ENCODE assay signal across 8 cellular contexts in the genomic region with DNA sequence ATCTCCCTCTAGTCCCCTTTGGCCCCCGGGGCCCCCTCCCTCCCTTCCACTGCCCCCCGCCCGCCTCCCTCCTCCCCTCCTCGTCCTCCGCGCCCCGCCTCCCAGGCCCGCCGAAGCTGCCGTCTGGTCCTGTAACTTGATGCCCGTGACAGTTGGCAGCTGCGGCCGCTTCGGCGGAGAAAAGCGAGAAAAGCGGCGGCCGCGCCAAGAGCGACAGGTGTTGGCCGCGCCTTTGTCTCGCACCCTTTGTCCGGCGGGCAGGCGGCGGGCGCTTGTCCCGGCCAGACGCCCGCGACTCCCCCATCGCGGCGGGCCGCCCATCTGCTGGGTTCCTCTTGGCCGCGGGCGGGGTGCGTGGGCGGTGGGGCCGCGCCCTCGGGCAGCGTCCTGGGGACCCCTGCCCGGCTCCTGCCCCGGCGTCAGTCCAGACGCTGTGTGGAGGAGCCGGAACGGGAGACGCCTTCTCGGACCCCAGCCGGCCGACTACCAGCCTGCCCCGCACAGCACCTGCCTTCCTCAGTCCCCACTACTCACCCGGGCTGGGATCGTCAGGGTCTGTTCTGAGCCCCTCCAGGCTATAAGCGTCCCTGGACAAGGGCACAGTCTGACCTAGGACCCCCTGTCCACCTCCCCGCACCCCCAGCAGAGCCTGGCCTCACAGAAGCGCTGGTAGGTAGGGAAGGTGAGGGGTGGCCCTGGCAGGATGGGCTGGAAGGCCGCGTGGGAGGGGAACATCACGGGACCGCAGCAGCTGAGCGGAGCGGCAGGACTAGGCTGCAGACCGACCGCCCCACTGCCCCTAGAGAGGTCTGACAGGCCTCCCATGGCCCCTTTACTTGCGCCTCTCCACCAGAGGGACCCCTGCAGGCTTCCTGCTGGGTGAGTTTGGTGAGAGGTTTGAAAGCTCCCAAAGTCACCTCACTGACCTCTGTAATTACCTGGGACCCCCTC. TPM values are rescaled to one million over a fixed set of nuclear protein-coding genes. Genes with fewer than 3 reads are reported as not detected.
DNase-seq lines count a peak whose midpoint lies in the region; ATAC-seq and TF ChIP-seq lines count a peak whose summit lies in the region.

No MANE protein-coding gene starts in this region.

- peak overlapping the region; percentile 93 for H3K27ac Mint-ChIP-seq in central memory CD8-positive, alpha-beta T cell (ENCODE audit: low read depth)

- intact Hi-C loops in mucosa of descending colon (cut with DNase I, micrococcal nuclease): no loop called here

- H3K36me3 Mint-ChIP-seq in central memory CD8-positive, alpha-beta T cell (ENCODE audit: insufficient read depth): peaks cover 7% of the 10 kb centered on the region

- peaks cover 8% of the 10 kb centered on the region for H3K27me3 Mint-ChIP-seq in central memory CD8-positive, alpha-beta T cell

- H4K20me1 ChIP-seq in BLaER1: peaks cover 23% of the 10 kb centered on the region

- H3K27ac ChIP-seq in BLaER1: peak overlapping the region; percentile 96

- TF ChIP-seq CTCF in mucosa of descending colon (IDR thresholded peaks at IDR 0.05): no peak

- H3K9me3 Mint-ChIP-seq in central memory CD8-positive, alpha-beta T cell: no peaks in the 10 kb centered on the region

- H3K27me3 ChIP-seq in BLaER1: no peaks in the 10 kb centered on the region
- H3K27me3 ChIP-seq in HAP-1 (ENCODE audit: low read depth): no peaks in the 10 kb centered on the region

- ATAC-seq in central memory CD8-positive, alpha-beta T cell (replicated peaks; ENCODE audit: extremely low read depth, poor library complexity, severe bottlenecking): no peak
- peak; percentile 58 for ATAC-seq in mucosa of descending colon

- peak overlapping the region; percentile 87 for H3K4me3 Mint-ChIP-seq in central memory CD8-positive, alpha-beta T cell

- H3K9ac ChIP-seq in BLaER1: peak overlapping the region; percentile 86

- H3K4me1 ChIP-seq in BLaER1 (peaks cover 88% of the 10 kb centered on the region), HAP-1 (peaks cover 13% of the 10 kb centered on the region), mucosa of descending colon (ENCODE audit: low read depth) (peaks cover 28% of the 10 kb centered on the region)

- H3K36me3 ChIP-seq in BLaER1 (peaks cover 15% of the 10 kb centered on the region), HAP-1 (replicated peaks) (peaks cover 12% of the 10 kb centered on the region), mucosa of descending colon (ENCODE audit: low read depth) (no peaks in the 10 kb centered on the region)

- H3K4me1 Mint-ChIP-seq in central memory CD8-positive, alpha-beta T cell: peaks cover 6% of the 10 kb centered on the region

- peak overlapping the region; percentile 89 for H3K4me3 ChIP-seq in BLaER1
- peak overlapping the region; percentile 40; the same call in 1 of the 2 replicates for H3K4me3 ChIP-seq in HAP-1
- H3K4me3 ChIP-seq in mucosa of descending colon: no peak overlapping the region

- peak; percentile 66 to 87 for DNase-seq in HAP-1 (ENCODE audit: low spot score in 2 of 2)
- DNase-seq in NCI-H524 treated with DMSO at 0.1 percent for 48 hours (lab: John Stamatoyannopoulos, UW): peak; percentile 71
- no peak for DNase-seq in central memory CD8-positive, alpha-beta T cell (ENCODE audit: low spot score in 2 of 2)
- DNase-seq in mucosa of descending colon: peak; percentile 76 to 86 (median 82)
- DNase-seq in superior temporal gyrus (ENCODE audit: extremely low spot score): no peak
- no peak for DNase-seq in stimulated activated CD4-positive, alpha-beta T cell treated with anti-CD3 and anti-CD28 coated beads, Interleukin-2, amount 100 ng/mL, for 48 hours
- DNase-seq in GDM1 (lab: John Stamatoyannopoulos, UW): no peak

- in situ Hi-C loops in HAP-1 (cut with MboI; ENCODE audit: low sequenced_read_pairs): no loop called here

- H3K9me3 ChIP-seq in BLaER1: no peaks in the 10 kb centered on the region
- peaks cover 4% of the 10 kb centered on the region; the same call in 1 of the 2 replicates for H3K9me3 ChIP-seq in HAP-1
- H3K9me3 ChIP-seq in mucosa of descending colon: no peaks in the 10 kb centered on the region

- peak overlapping the region; percentile 98 for H3K4me2 ChIP-seq in BLaER1

RNA-seq across cellular contexts. Expression of gene HES6, which starts 1.2 kb away (rescaled TPM):
- 10 to 100 TPM; 21.9 to 63.5 (median 25.7) TPM for total RNA-seq in mucosa of descending colon

RNA-seq across cellular contexts. Expression of gene ILKAP, which starts 37.5 kb away (rescaled TPM):
- 10 to 100 TPM; 33.2 to 55.7 (median 39.9) TPM for total RNA-seq in mucosa of descending colon

RNA-seq across cellular contexts. Expression of gene PER2, which starts 47.4 kb away (rescaled TPM):
- 10 to 100 TPM; 22.6 to 26.8 (median 22.6) TPM for total RNA-seq in mucosa of descending colon

Comparison
In these comparisons a context has a peak if more than half of its experiments do, and no peak if none do; other contexts are left out.
1. DNase-seq: peak in HAP-1 (2 of 2), NCI-H524 treated with DMSO at 0.1 percent for 48 hours (single experiment) and mucosa of descending colon (3 of 3); none in central memory CD8-positive, alpha-beta T cell (0 of 2), superior temporal gyrus (single experiment), stimulated activated CD4-positive, alpha-beta T cell treated with anti-CD3 and anti-CD28 coated beads, Interleukin-2, amount 100 ng/mL, for 48 hours (0 of 2) and GDM1 (single experiment).